17 cellular contexts compared by ENCODE assay signal in the genomic region with DNA sequence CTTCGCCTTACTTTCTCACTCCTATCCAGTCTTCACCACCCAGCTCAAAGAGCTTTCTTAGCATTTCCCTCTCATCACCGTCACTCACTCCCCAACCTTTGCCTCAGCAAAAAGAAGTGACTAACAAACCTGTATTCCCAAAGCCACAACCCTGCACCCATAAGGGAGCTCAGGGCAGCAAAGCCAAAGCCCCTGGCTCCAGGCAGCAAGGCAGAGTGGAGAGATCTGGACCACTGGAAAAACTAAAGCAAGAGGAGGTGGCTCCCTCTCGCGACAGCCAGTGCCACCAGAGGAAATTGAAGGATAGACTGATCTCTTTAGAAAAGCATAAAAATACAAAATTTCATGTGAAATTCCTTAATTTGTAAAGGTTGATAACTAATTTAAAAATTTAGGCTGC. TPM values are rescaled to one million over a fixed set of nuclear protein-coding genes. Genes with fewer than 3 reads are reported as not detected.
DNase-seq lines count a peak whose midpoint lies in the region; ATAC-seq and TF ChIP-seq lines count a peak whose summit lies in the region.
"Had no signal": no experiment of that assay in that cellular context is flagged by ENCODE, and none has a peak within 500 bp of the region (broad histone marks: within the 10 kb centered on the region; RNA-seq: fewer than 3 reads in every experiment).

No MANE protein-coding gene starts in this region.

- H3K79me2 ChIP-seq in OCI-LY1 (ENCODE audit: insufficient read depth, low read length) (no peaks in the 10 kb centered on the region), neural progenitor cell (ENCODE audit: low read depth) (no peaks in the 10 kb centered on the region)

- ATAC-seq in activated CD4-positive, alpha-beta T cell treated with anti-CD3 and anti-CD28 coated beads for 36 hours = no peak
- no peak for ATAC-seq in left ventricle myocardium superior
- ATAC-seq: Right ventricle myocardium inferior had no signal

- H3K27ac ChIP-seq in OCI-LY1 (ENCODE audit: low read depth, low read length, poor library complexity, severe bottlenecking) (no peak overlapping the region), neural progenitor cell (no peak overlapping the region)
- H3K27ac ChIP-seq: 22Rv1, HL-60 had no signal

- H3K27me3 Mint-ChIP-seq in activated CD4-positive, alpha-beta T cell treated with anti-CD3 and anti-CD28 coated beads for 36 hours = no peaks in the 10 kb centered on the region
- no peaks in the 10 kb centered on the region for H3K27me3 Mint-ChIP-seq in dendritic cell treated with granulocyte-macrophage colony-stimulating factor and Interleukin-4, amounts not matched to agents 40 ng/mL and 50 ng/mL, for 4 days
- H3K27me3 Mint-ChIP-seq in neural progenitor cell (ENCODE audit: insufficient read depth, low read depth) = peaks cover 11% of the 10 kb centered on the region
- H3K27me3 Mint-ChIP-seq: CD4-positive, alpha-beta T cell had no signal

- H3K9ac ChIP-seq in OCI-LY1 (ENCODE audit: low read length) (no peak overlapping the region), neural progenitor cell (no peak overlapping the region)

- POLR2A ChIA-PET in activated CD4-positive, alpha-beta T cell treated with anti-CD3 and anti-CD28 coated beads for 36 hours (lab: Charles Lee) = no interaction called here

- TF ChIP-seq CTCF in OCI-LY1 (IDR thresholded peaks at IDR 0.05; ENCODE audit: low read length) (peak; percentile 18; the same call in 1 of the 2 replicates), neural progenitor cell (IDR thresholded peaks at IDR 0.05) (no peak)

- H3K9me2 ChIP-seq in OCI-LY1 (ENCODE audit: low read depth, low read length) = no peaks in the 10 kb centered on the region

- H3K4me3 ChIP-seq in OCI-LY1 (ENCODE audit: low read depth, low read length, poor library complexity, severe bottlenecking) = no peak overlapping the region
- H3K4me3 ChIP-seq in neural progenitor cell = no peak overlapping the region

- CTCF ChIA-PET in activated CD4-positive, alpha-beta T cell treated with anti-CD3 and anti-CD28 coated beads for 36 hours (lab: Charles Lee) = no interaction called here

- H3K27me3 ChIP-seq in OCI-LY1 (ENCODE audit: insufficient read depth, low read length) (no peaks in the 10 kb centered on the region), neural progenitor cell (peaks cover 23% of the 10 kb centered on the region)

- no peaks in the 10 kb centered on the region for H3K4me1 ChIP-seq in OCI-LY1 (ENCODE audit: insufficient read depth, low read length, severe bottlenecking)
- H3K4me1 ChIP-seq in neural progenitor cell = peaks cover 4% of the 10 kb centered on the region

- H4K20me1 ChIP-seq in OCI-LY1 (ENCODE audit: insufficient read depth, low read length) = no peaks in the 10 kb centered on the region
- H4K20me1 ChIP-seq in neural progenitor cell (ENCODE audit: low read depth) = no peaks in the 10 kb centered on the region

- H3K4me1 Mint-ChIP-seq in activated CD4-positive, alpha-beta T cell treated with anti-CD3 and anti-CD28 coated beads for 36 hours = peaks cover 30% of the 10 kb centered on the region
- peaks cover 72% of the 10 kb centered on the region for H3K4me1 Mint-ChIP-seq in dendritic cell treated with granulocyte-macrophage colony-stimulating factor and Interleukin-4, amounts not matched to agents 40 ng/mL and 50 ng/mL, for 4 days (ENCODE audit: low read depth)
- peaks cover 38% of the 10 kb centered on the region for H3K4me1 Mint-ChIP-seq in neural progenitor cell

- H3F3A ChIP-seq in OCI-LY1 (ENCODE audit: insufficient read depth, low read length) (no peaks in the 10 kb centered on the region), neural progenitor cell (ENCODE audit: low read depth) (no peaks in the 10 kb centered on the region)

- DNase-seq in activated CD4-positive, alpha-beta T cell treated with anti-CD3 and anti-CD28 coated beads for 36 hours = no peak
- no peak for DNase-seq in activated CD4-positive, alpha-beta T cell treated with anti-CD3 and anti-CD28 coated beads for 48 hours
- no peak for DNase-seq in neural progenitor cell (ENCODE audit: low spot score)
- no peak for DNase-seq in left ventricle myocardium superior
- no peak for DNase-seq in globus pallidus (ENCODE audit: low spot score)
- DNase-seq in GDM1 (lab: John Stamatoyannopoulos, UW) = no peak
- DNase-seq: CD4-positive, alpha-beta T cell; MV-4-11; NCI-H1417; NCI-H187 treated with DMSO at 0.1 percent for 48 hours; NCI-H748 treated with DMSO at 0.1 percent for 48 hours had no signal

- H3K36me3 Mint-ChIP-seq in activated CD4-positive, alpha-beta T cell treated with anti-CD3 and anti-CD28 coated beads for 36 hours (ENCODE audit: low read depth) = no peaks in the 10 kb centered on the region
- H3K36me3 Mint-ChIP-seq in dendritic cell treated with granulocyte-macrophage colony-stimulating factor and Interleukin-4, amounts not matched to agents 40 ng/mL and 50 ng/mL, for 4 days (ENCODE audit: low read depth) = no peaks in the 10 kb centered on the region
- H3K36me3 Mint-ChIP-seq in neural progenitor cell = no peaks in the 10 kb centered on the region

- H3K4me3 Mint-ChIP-seq in activated CD4-positive, alpha-beta T cell treated with anti-CD3 and anti-CD28 coated beads for 36 hours = no peak overlapping the region
- no peak overlapping the region for H3K4me3 Mint-ChIP-seq in dendritic cell treated with granulocyte-macrophage colony-stimulating factor and Interleukin-4, amounts not matched to agents 40 ng/mL and 50 ng/mL, for 4 days
- peak overlapping the region; percentile 67 for H3K4me3 Mint-ChIP-seq in neural progenitor cell
- H3K4me3 Mint-ChIP-seq: B cell; CD4-positive, alpha-beta T cell had no signal

- H3K4me2 ChIP-seq in OCI-LY1 (ENCODE audit: low read length) (no peak overlapping the region), neural progenitor cell (no peak overlapping the region)

- intact Hi-C loops in activated CD4-positive, alpha-beta T cell treated with anti-CD3 and anti-CD28 coated beads for 36 hours (cut with DNase I, micrococcal nuclease) = no loop called here
- intact Hi-C loops in dendritic cell treated with granulocyte-macrophage colony-stimulating factor and Interleukin-4, amounts not matched to agents 40 ng/mL and 50 ng/mL, for 4 days (cut with micrococcal nuclease) = no loop called here
- intact Hi-C loops in left ventricle myocardium superior (cut with micrococcal nuclease) = no loop called here

- H3K9me3 ChIP-seq in OCI-LY1 (ENCODE audit: low read length) = no peaks in the 10 kb centered on the region
- H3K9me3 ChIP-seq in neural progenitor cell (ENCODE audit: low read depth) = no peaks in the 10 kb centered on the region

- H3K9me3 Mint-ChIP-seq in activated CD4-positive, alpha-beta T cell treated with anti-CD3 and anti-CD28 coated beads for 36 hours (ENCODE audit: low read depth) = no peaks in the 10 kb centered on the region
- H3K9me3 Mint-ChIP-seq in dendritic cell treated with granulocyte-macrophage colony-stimulating factor and Interleukin-4, amounts not matched to agents 40 ng/mL and 50 ng/mL, for 4 days = no peaks in the 10 kb centered on the region
- H3K9me3 Mint-ChIP-seq in neural progenitor cell = peaks cover 2% of the 10 kb centered on the region
- H3K9me3 Mint-ChIP-seq: CD4-positive, alpha-beta T cell had no signal

- peak overlapping the region; percentile 17 for H3K27ac Mint-ChIP-seq in activated CD4-positive, alpha-beta T cell treated with anti-CD3 and anti-CD28 coated beads for 36 hours
- H3K27ac Mint-ChIP-seq in dendritic cell treated with granulocyte-macrophage colony-stimulating factor and Interleukin-4, amounts not matched to agents 40 ng/mL and 50 ng/mL, for 4 days = peak overlapping the region; percentile 83
- no peak overlapping the region for H3K27ac Mint-ChIP-seq in neural progenitor cell
- H3K27ac Mint-ChIP-seq: B cell; CD4-positive, alpha-beta T cell had no signal

- H2AFZ ChIP-seq in OCI-LY1 (ENCODE audit: low read length) = no peak overlapping the region
- no peak overlapping the region for H2AFZ ChIP-seq in neural progenitor cell (replicated peaks)

- no peaks in the 10 kb centered on the region for H3K36me3 ChIP-seq in OCI-LY1 (ENCODE audit: insufficient read depth, low read length)
- H3K36me3 ChIP-seq in neural progenitor cell = no peaks in the 10 kb centered on the region

RNA-seq across cellular contexts. Expression of gene CDCP1, which starts 25.1 kb away (rescaled TPM):
- total RNA-seq in activated CD4-positive, alpha-beta T cell treated with anti-CD3 and anti-CD28 coated beads for 36 hours = 1 to 10 TPM; 3.7 to 5.8 TPM
- 0.12 and 0.24 TPM in 2 replicates for total RNA-seq in neural progenitor cell (ENCODE audit: low replicate concordance)
- total RNA-seq in left ventricle myocardium superior = 0.30 TPM
- total RNA-seq: B cell had no signal

RNA-seq across cellular contexts. Expression of gene TMEM158, which starts 54.8 kb away (rescaled TPM):
- under 1 TPM in 1 of 2 experiments, not detected in 1; 0.09 TPM for total RNA-seq in activated CD4-positive, alpha-beta T cell treated with anti-CD3 and anti-CD28 coated beads for 36 hours
- total RNA-seq in neural progenitor cell (ENCODE audit: low replicate concordance) = 2.7 and 5.5 TPM in 2 replicates
- total RNA-seq in left ventricle myocardium superior = 0.82 TPM
- total RNA-seq: B cell; CD4-positive, alpha-beta T cell had no signal
